Comparison of ENCODE assay signal across 17 cellular contexts in genomic region chr17:15123593-15124590, GRCh38.
A peak's percentile ranks its signal among the peaks of the same experiment; 100 is the strongest.
DNase-seq lines count a peak whose midpoint lies in the region; ATAC-seq and TF ChIP-seq lines count a peak whose summit lies in the region.
"Had no signal": no experiment of that assay in that cellular context is flagged by ENCODE, and none has a peak within 500 bp of the region (broad histone marks: within the 10 kb centered on the region; RNA-seq: fewer than 3 reads in every experiment).

No MANE protein-coding gene starts in this region.

- H3K9me3 ChIP-seq in neural progenitor cell (ENCODE audit: low read depth) (no peaks in the 10 kb centered on the region), ovary (no peaks in the 10 kb centered on the region), lower lobe of right lung (no peaks in the 10 kb centered on the region)
- H3K9me3 ChIP-seq: HAP-1 had no signal

- no peak overlapping the region for H3K9ac ChIP-seq in neural progenitor cell

- no peak for TF ChIP-seq EP300 in ovary (IDR thresholded peaks at IDR 0.05)

- POLR2A ChIA-PET in activated CD4-positive, alpha-beta T cell treated with anti-CD3 and anti-CD28 coated beads for 36 hours (lab: Charles Lee): no interaction called here

- H3K27ac ChIP-seq in neural progenitor cell: no peak overlapping the region
- H3K27ac ChIP-seq in ovary: no peak overlapping the region
- no peak overlapping the region for H3K27ac ChIP-seq in lower lobe of right lung

- TF ChIP-seq CTCF in neural progenitor cell (IDR thresholded peaks at IDR 0.05): no peak
- TF ChIP-seq CTCF in ovary (IDR thresholded peaks at IDR 0.05): no peak
- TF ChIP-seq CTCF in lower lobe of right lung (IDR thresholded peaks at IDR 0.05): no peak

- no peak overlapping the region for H2AFZ ChIP-seq in neural progenitor cell (replicated peaks)

- no peaks in the 10 kb centered on the region for H3K79me2 ChIP-seq in neural progenitor cell (ENCODE audit: low read depth)

- H3K36me3 Mint-ChIP-seq in neural progenitor cell: no peaks in the 10 kb centered on the region
- no peaks in the 10 kb centered on the region for H3K36me3 Mint-ChIP-seq in activated CD4-positive, alpha-beta T cell treated with anti-CD3 and anti-CD28 coated beads for 36 hours (ENCODE audit: low read depth)
- H3K36me3 Mint-ChIP-seq: CD14-positive monocyte, natural killer cell had no signal

- H3K4me1 ChIP-seq in neural progenitor cell (peaks cover 25% of the 10 kb centered on the region), ovary (ENCODE audit: insufficient read depth) (no peaks in the 10 kb centered on the region), lower lobe of right lung (no peaks in the 10 kb centered on the region)
- H3K4me1 ChIP-seq: HAP-1 had no signal

- WGBS in ovary, 3 donors: 54 to 60% (median 59%) methylated on average over 7 of the region's 7 CpGs

- H3K4me3 ChIP-seq in Jurkat, Clone E6-1 (ENCODE audit: low read length): no peak overlapping the region
- no peak overlapping the region for H3K4me3 ChIP-seq in neural progenitor cell
- no peak overlapping the region for H3K4me3 ChIP-seq in ovary
- H3K4me3 ChIP-seq in lower lobe of right lung: no peak overlapping the region
- H3K4me3 ChIP-seq: HAP-1 had no signal

- H3K27me3 ChIP-seq in neural progenitor cell (no peaks in the 10 kb centered on the region), ovary (no peaks in the 10 kb centered on the region), lower lobe of right lung (ENCODE audit: low read depth) (no peaks in the 10 kb centered on the region)

- H3K27ac Mint-ChIP-seq in neural progenitor cell: peak overlapping the region; percentile 34
- no peak overlapping the region for H3K27ac Mint-ChIP-seq in activated CD4-positive, alpha-beta T cell treated with anti-CD3 and anti-CD28 coated beads for 36 hours
- H3K27ac Mint-ChIP-seq: CD14-positive monocyte, natural killer cell had no signal

- DNase-seq in Daoy (ENCODE audit: low read depth) (peak; percentile 74), dedifferentiated amniotic fluid mesenchymal stem cell (ENCODE audit: extremely low spot score) (peak; percentile 17), neural progenitor cell (ENCODE audit: low spot score) (no peak), ovary (no peak), lower lobe of right lung (no peak)
- DNase-seq in Jurkat, Clone E6-1 (ENCODE audit: low read depth, low spot score): peak; percentile 27
- no peak for DNase-seq in activated effector memory CD4-positive, alpha-beta T cell treated with anti-CD3 and anti-CD28 coated beads, Interleukin-2, amount 50 U/mL, for 16 hours
- no peak for DNase-seq in activated CD4-positive, alpha-beta T cell treated with anti-CD3 and anti-CD28 coated beads for 36 hours
- DNase-seq: activated CD4-positive, alpha-beta T cell treated with anti-CD3 and anti-CD28 coated beads for 4 hours; activated naive CD4-positive, alpha-beta T cell treated with anti-CD3 and anti-CD28 coated beads, Interleukin-2, amount 50 U/mL, for 16 hours; KG1; natural killer cell; NK-92 treated with Interleukin-12 subunit alpha and Interleukin-12 subunit beta, amount 100 ng/mL, for 24 hours; retina; SHP77 had no signal

- H3K36me3 ChIP-seq in neural progenitor cell (no peaks in the 10 kb centered on the region), ovary (no peaks in the 10 kb centered on the region), lower lobe of right lung (no peaks in the 10 kb centered on the region)
- H3K36me3 ChIP-seq: HAP-1 had no signal

- peaks cover 17% of the 10 kb centered on the region for H3F3A ChIP-seq in neural progenitor cell (ENCODE audit: low read depth)

- H3K27me3 Mint-ChIP-seq in neural progenitor cell (ENCODE audit: insufficient read depth, low read depth): peaks cover 9% of the 10 kb centered on the region
- H3K27me3 Mint-ChIP-seq in activated CD4-positive, alpha-beta T cell treated with anti-CD3 and anti-CD28 coated beads for 36 hours: peaks cover 7% of the 10 kb centered on the region

- H4K20me1 ChIP-seq in neural progenitor cell (ENCODE audit: low read depth): no peaks in the 10 kb centered on the region

- no peak overlapping the region for H3K4me2 ChIP-seq in neural progenitor cell

- CTCF ChIA-PET in activated CD4-positive, alpha-beta T cell treated with anti-CD3 and anti-CD28 coated beads for 36 hours (lab: Charles Lee): no interaction called here

- no peak for TF ChIP-seq POLR2A in ovary (IDR thresholded peaks at IDR 0.05)

- H3K9me3 Mint-ChIP-seq in neural progenitor cell: peaks cover 6% of the 10 kb centered on the region
- H3K9me3 Mint-ChIP-seq in activated CD4-positive, alpha-beta T cell treated with anti-CD3 and anti-CD28 coated beads for 36 hours (ENCODE audit: low read depth): no peaks in the 10 kb centered on the region

- intact Hi-C loops in ovary (cut with DNase I) (no loop called here), lower lobe of right lung (cut with DNase I) (no loop called here)
- intact Hi-C loops in activated CD4-positive, alpha-beta T cell treated with anti-CD3 and anti-CD28 coated beads for 36 hours (cut with DNase I, micrococcal nuclease): no loop called here

- H3K4me3 Mint-ChIP-seq in neural progenitor cell: no peak overlapping the region
- H3K4me3 Mint-ChIP-seq in activated CD4-positive, alpha-beta T cell treated with anti-CD3 and anti-CD28 coated beads for 36 hours: no peak overlapping the region
- H3K4me3 Mint-ChIP-seq: CD14-positive monocyte, natural killer cell had no signal

- no peak for ATAC-seq in lower lobe of right lung
- no peak for ATAC-seq in activated CD4-positive, alpha-beta T cell treated with anti-CD3 and anti-CD28 coated beads for 36 hours
- ATAC-seq: natural killer cell had no signal

- peaks cover 33% of the 10 kb centered on the region for H3K4me1 Mint-ChIP-seq in neural progenitor cell
- H3K4me1 Mint-ChIP-seq in activated CD4-positive, alpha-beta T cell treated with anti-CD3 and anti-CD28 coated beads for 36 hours: no peaks in the 10 kb centered on the region
- H3K4me1 Mint-ChIP-seq: CD14-positive monocyte, natural killer cell had no signal

Comparison
In these comparisons a context has a peak if more than half of its experiments do, and no peak if none do; other contexts are left out.
1. DNase-seq: peak in Daoy (single experiment), Jurkat, Clone E6-1 (single experiment) and dedifferentiated amniotic fluid mesenchymal stem cell (single experiment); none in neural progenitor cell (single experiment), ovary (0 of 5), activated effector memory CD4-positive, alpha-beta T cell treated with anti-CD3 and anti-CD28 coated beads, Interleukin-2, amount 50 U/mL, for 16 hours (single experiment), lower lobe of right lung (single experiment) and activated CD4-positive, alpha-beta T cell treated with anti-CD3 and anti-CD28 coated beads for 36 hours (single experiment).